ENCODE assay signal across 8 cellular contexts in the genomic region with DNA sequence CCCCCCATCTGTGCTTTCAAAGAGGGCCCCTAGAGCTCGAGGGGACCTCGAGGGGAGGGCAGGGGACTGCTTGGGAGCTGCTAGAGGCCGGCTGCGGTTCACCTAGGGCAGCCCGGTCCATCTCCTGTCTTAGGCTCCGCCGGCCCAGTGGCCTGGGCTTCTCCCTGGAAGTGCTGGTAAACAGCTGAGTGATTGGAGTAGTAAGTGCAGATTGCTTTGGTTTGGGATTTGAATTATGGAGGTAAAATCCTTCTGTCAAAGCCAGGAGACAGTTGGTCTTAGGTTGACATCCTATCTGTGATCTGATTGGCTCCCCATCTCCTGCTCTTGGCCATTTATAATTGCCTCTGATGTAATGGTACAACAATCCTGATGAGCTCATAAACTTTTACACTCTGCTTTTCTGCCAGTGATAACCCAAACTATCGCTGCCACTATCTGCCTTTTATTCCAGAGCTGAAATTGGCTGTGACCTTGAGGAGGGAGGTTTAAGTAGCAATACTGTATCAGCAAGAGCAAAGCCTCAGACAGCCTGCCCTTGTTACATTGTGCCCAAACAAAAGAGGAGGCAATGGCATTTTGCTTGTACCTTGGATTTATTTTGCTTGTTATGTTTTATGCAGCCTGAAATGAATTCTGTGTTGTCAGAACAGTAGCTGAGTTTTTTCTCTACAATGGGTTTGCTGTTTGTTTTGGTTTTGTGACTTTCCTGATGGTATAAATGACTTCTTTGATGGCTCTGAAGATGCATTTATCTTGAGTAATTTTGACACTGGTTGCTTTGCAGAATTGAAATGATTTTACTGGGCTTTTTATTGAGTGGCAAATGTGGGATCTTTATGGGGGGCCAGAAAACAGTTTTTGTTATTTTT. TPM values are rescaled to one million over a fixed set of nuclear protein-coding genes. Genes with fewer than 3 reads are reported as not detected.
DNase-seq lines count a peak whose midpoint lies in the region; ATAC-seq, FAIRE-seq and TF ChIP-seq lines count a peak whose summit lies in the region.

No MANE protein-coding gene starts in this region.

- CTCF ChIA-PET in CD4-positive, alpha-beta T cell (lab: Charles Lee), result interaction anchor here (0.5 to 3.8 kb wide), 12 partner anchors 8 to 197 kb away, joined by 3 to 29 read pairs (median 4); no protein-coding TSS in a partner anchor

- no peaks in the 10 kb centered on the region for H3K36me3 ChIP-seq in lower lobe of right lung

- H3K4me1 ChIP-seq in lower lobe of right lung, result peaks cover 70% of the 10 kb centered on the region

- peaks cover 19% of the 10 kb centered on the region for H3K4me1 Mint-ChIP-seq in CD4-positive, alpha-beta T cell (ENCODE audit: low read depth)
- H3K4me1 Mint-ChIP-seq in effector memory CD8-positive, alpha-beta T cell (ENCODE audit: low read depth in 2 of 2), result peaks cover 16 to 18% of the 10 kb centered on the region in 2 donors

- DNase-seq in CD4-positive, alpha-beta T cell, result peak in 6 of 10 experiments; percentile 5 to 46 (median 14)
- DNase-seq in H54 (ENCODE audit: insufficient read length, low spot score) (peak; percentile 69), NCI-H2227 treated with DMSO at 0.1 percent for 48 hours (lab: John Stamatoyannopoulos, UW) (peak; percentile 69), lower lobe of right lung (peak; percentile 58)
- DNase-seq in effector memory CD8-positive, alpha-beta T cell, result peak; percentile 31 to 44 (median 39)

- intact Hi-C loops in CD4-positive, alpha-beta T cell (cut with DNase I, micrococcal nuclease), result loop anchor here (2.0 kb wide), 2 partner anchors 23 to 47 kb away; no protein-coding TSS in a partner anchor
- intact Hi-C loops in lower lobe of right lung (cut with DNase I), result loop anchor here (10.0 kb wide), 1 partner anchor 87 kb away; a partner anchor contains a TSS

- H3K9me3 Mint-ChIP-seq in CD4-positive, alpha-beta T cell, result no peaks in the 10 kb centered on the region
- H3K9me3 Mint-ChIP-seq in effector memory CD8-positive, alpha-beta T cell, result no peaks in the 10 kb centered on the region

- no peaks in the 10 kb centered on the region for H3K9me3 ChIP-seq in CD4-positive, alpha-beta T cell (ENCODE audit: control insufficient read depth, low read length)
- H3K9me3 ChIP-seq in lower lobe of right lung, result no peaks in the 10 kb centered on the region

- ATAC-seq in CD4-positive, alpha-beta T cell (ENCODE audit: poor library complexity), result peak; percentile 45
- peak; percentile 42 for ATAC-seq in effector memory CD8-positive, alpha-beta T cell (replicated peaks)
- ATAC-seq in lower lobe of right lung, result peak; percentile 39 to 57
- ATAC-seq in HG03342 (IDR thresholded peaks at IDR 0.05; ENCODE audit: unreplicated experiment), result no peak

- H3K4me3 Mint-ChIP-seq in CD4-positive, alpha-beta T cell, result no peak overlapping the region
- no peak overlapping the region for H3K4me3 Mint-ChIP-seq in effector memory CD8-positive, alpha-beta T cell

- TF ChIP-seq POLR2A in H54 (IDR thresholded peaks at IDR 0.05; ENCODE audit: low read depth, low read length), result peak; percentile 29; the same call in 1 of the 2 replicates

- no peaks in the 10 kb centered on the region for H3K27me3 ChIP-seq in CD4-positive, alpha-beta T cell (ENCODE audit: control insufficient read depth, insufficient read depth, low read length)
- no peaks in the 10 kb centered on the region for H3K27me3 ChIP-seq in lower lobe of right lung (ENCODE audit: low read depth)

- H3K27me3 Mint-ChIP-seq in CD4-positive, alpha-beta T cell, result no peaks in the 10 kb centered on the region
- no peaks in the 10 kb centered on the region for H3K27me3 Mint-ChIP-seq in effector memory CD8-positive, alpha-beta T cell

- H3K27ac ChIP-seq in CD4-positive, alpha-beta T cell (ENCODE audit: low read depth, low read length), result peak overlapping the region; percentile 88
- peak overlapping the region; percentile 98 for H3K27ac ChIP-seq in VCaP
- H3K27ac ChIP-seq in lower lobe of right lung, result peak overlapping the region; percentile 95
- peak overlapping the region; percentile 93 for H3K27ac ChIP-seq in temporal lobe (ENCODE audit: low read depth, low read length)

- TF ChIP-seq CTCF in CD4-positive, alpha-beta T cell (IDR thresholded peaks at IDR 0.05), result no peak
- TF ChIP-seq CTCF in VCaP (conservative IDR thresholded peaks at IDR 0.05) (no peak), lower lobe of right lung (IDR thresholded peaks at IDR 0.05) (no peak)

- POLR2A ChIA-PET in CD4-positive, alpha-beta T cell (lab: Charles Lee), result interaction anchor here (0.7 to 13.4 kb wide), 22 partner anchors 7 to 463 kb away, joined by 3 to 346 read pairs (median 6); a partner anchor contains a TSS

- no peak overlapping the region for H3K27ac Mint-ChIP-seq in CD4-positive, alpha-beta T cell
- H3K27ac Mint-ChIP-seq in effector memory CD8-positive, alpha-beta T cell, result no peak overlapping the region

- peaks cover 6% of the 10 kb centered on the region for H3K36me3 Mint-ChIP-seq in CD4-positive, alpha-beta T cell (ENCODE audit: low read depth)
- peaks cover 8% of the 10 kb centered on the region for H3K36me3 Mint-ChIP-seq in effector memory CD8-positive, alpha-beta T cell (ENCODE audit: insufficient read depth)

- H3K4me3 ChIP-seq in lower lobe of right lung, result peak overlapping the region; percentile 83

- FAIRE-seq in H54 (lab: Jason Lieb, UNC), result peak; percentile 95

RNA-seq across cellular contexts. Expression of a gene that starts 2.4 kb away (rescaled TPM):
- 100 to 1,000 TPM; 102 to 103 TPM for total RNA-seq in CD4-positive, alpha-beta T cell
- total RNA-seq in lower lobe of right lung (72.4 TPM), temporal lobe (45.0 TPM)

Comparison
In these comparisons a context has a peak if more than half of its experiments do, and no peak if none do; other contexts are left out.
1. DNase-seq: peak in every context shown above with its lines; median percentile 69 in H54; 69 in NCI-H2227 treated with DMSO at 0.1 percent for 48 hours; 58 in lower lobe of right lung; 39 in effector memory CD8-positive, alpha-beta T cell; 14 in CD4-positive, alpha-beta T cell.